29 cellular contexts compared by ENCODE assay signal in genomic region chr11:11563193-11563592, GRCh38. TPM values are rescaled to one million over a fixed set of nuclear protein-coding genes. Genes with fewer than 3 reads are reported as not detected.
"Had no signal": no experiment of that assay in that cellular context is flagged by ENCODE, and none has a peak within 500 bp of the region (broad histone marks: within the 10 kb centered on the region; RNA-seq: fewer than 3 reads in every experiment).

No MANE protein-coding gene starts in this region.

- H3K27me3 ChIP-seq: esophagus squamous epithelium, ovary, sigmoid colon, transverse colon had no signal

- H3K36me3 Mint-ChIP-seq: stimulated activated memory B cell treated with anti-CD40 and anti-IgM and Interleukin-4, amounts not matched to agents 10 μg/mL and 1 μg/mL and 100 μg/mL, for 72 hours; WTC11 had no signal

- H3K4me1 Mint-ChIP-seq: activated CD4-positive, alpha-beta T cell treated with anti-CD3 and anti-CD28 coated beads, Interleukin-2, amount 10 ng/mL, durations not matched to agents 7 days and 5 days; central memory CD8-positive, alpha-beta T cell; nephron progenitor cell; stimulated activated memory B cell treated with anti-CD40 and anti-IgM and Interleukin-4, amounts not matched to agents 10 μg/mL and 1 μg/mL and 100 μg/mL, for 72 hours; WTC11 had no signal

- ATAC-seq: activated CD8-positive, alpha-beta T cell treated with anti-CD3 and anti-CD28 coated beads for 36 hours; activated T-cell treated with anti-CD3 and anti-CD28 coated beads, Interleukin-2, amount 50 U/mL, for 4 hours; activated T-helper 17 cell treated with anti-CD3 and anti-CD28 coated beads, Interleukin-2, amount 50 U/mL, for 72 hours; stimulated activated memory B cell treated with anti-CD40 and anti-IgM and Interleukin-4, amounts not matched to agents 10 μg/mL and 1 μg/mL and 100 μg/mL, for 72 hours; stimulated activated naive CD8-positive, alpha-beta T cell treated with anti-CD3 and anti-CD28 coated beads, Interleukin-15, amount 100 ng/mL, for 72 hours; T-helper 17 cell; WTC11 had no signal

- H3K4me3 Mint-ChIP-seq: activated CD4-positive, alpha-beta T cell treated with anti-CD3 and anti-CD28 coated beads, Interleukin-2, amount 10 ng/mL, durations not matched to agents 7 days and 5 days; activated CD8-positive, alpha-beta T cell treated with anti-CD3 and anti-CD28 coated beads for 36 hours; activated T-cell treated with anti-CD3 and anti-CD28 coated beads, Interleukin-2, amount 50 U/mL, for 4 hours; activated T-helper 17 cell treated with anti-CD3 and anti-CD28 coated beads, Interleukin-2, amount 50 U/mL, for 72 hours; central memory CD8-positive, alpha-beta T cell; nephron progenitor cell; stimulated activated memory B cell treated with anti-CD40 and anti-IgM and Interleukin-4, amounts not matched to agents 10 μg/mL and 1 μg/mL and 100 μg/mL, for 72 hours; stimulated activated naive CD8-positive, alpha-beta T cell treated with anti-CD3 and anti-CD28 coated beads, Interleukin-15, amount 100 ng/mL, for 72 hours; T-helper 17 cell; WTC11 had no signal

- H3K27me3 Mint-ChIP-seq: activated CD4-positive, alpha-beta T cell treated with anti-CD3 and anti-CD28 coated beads, Interleukin-2, amount 10 ng/mL, durations not matched to agents 7 days and 5 days; activated CD8-positive, alpha-beta T cell treated with anti-CD3 and anti-CD28 coated beads for 36 hours; central memory CD8-positive, alpha-beta T cell; stimulated activated naive CD8-positive, alpha-beta T cell treated with anti-CD3 and anti-CD28 coated beads, Interleukin-15, amount 100 ng/mL, for 72 hours had no signal

- H3K9me3 ChIP-seq: esophagus squamous epithelium, left ventricle myocardium inferior, ovary, sigmoid colon, transverse colon had no signal

- DNase-seq: activated CD4-positive, alpha-beta T cell treated with anti-CD3 and anti-CD28 coated beads for 1 hour; activated CD4-positive, alpha-beta T cell treated with anti-CD3 and anti-CD28 coated beads, Interleukin-2, amount 10 ng/mL, durations not matched to agents 7 days and 5 days; activated CD8-positive, alpha-beta T cell treated with anti-CD3 and anti-CD28 coated beads for 36 hours; activated gamma-delta T cell treated with Interleukin-2 at 50 U/mL for 16 hours; activated naive CD4-positive, alpha-beta T cell treated with anti-CD3 and anti-CD28 coated beads, Interleukin-2, amount 50 U/mL, for 16 hours; activated T-cell treated with anti-CD3 and anti-CD28 coated beads, Interleukin-2, amount 50 U/mL, for 4 hours; dermis blood vessel endothelial cell; effector CD8-positive, alpha-beta T cell; esophagus squamous epithelium; foreskin melanocyte; kidney glomerular epithelial cell; left ventricle myocardium inferior; nephron progenitor cell; ovary; sigmoid colon; small intestine; stimulated activated CD4-positive, alpha-beta T cell treated with anti-CD3 and anti-CD28 coated beads, Interleukin-4, amount 100 ng/mL, for 24 hours; stimulated activated CD8-positive, alpha-beta memory T cell treated with anti-CD3 and anti-CD28 coated beads, Interleukin-4, amount 100 ng/mL, for 48 hours; stimulated activated naive CD8-positive, alpha-beta T cell treated with anti-CD3 and anti-CD28 coated beads, Interleukin-15, amount 100 ng/mL, for 72 hours; substantia nigra; T-helper 17 cell; T1000; transverse colon had no signal

- H3K27ac Mint-ChIP-seq: activated CD4-positive, alpha-beta T cell treated with anti-CD3 and anti-CD28 coated beads, Interleukin-2, amount 10 ng/mL, durations not matched to agents 7 days and 5 days; activated CD8-positive, alpha-beta T cell treated with anti-CD3 and anti-CD28 coated beads for 36 hours; activated T-helper 17 cell treated with anti-CD3 and anti-CD28 coated beads, Interleukin-2, amount 50 U/mL, for 72 hours; nephron progenitor cell; progenitor cell of endocrine pancreas; stimulated activated memory B cell treated with anti-CD40 and anti-IgM and Interleukin-4, amounts not matched to agents 10 μg/mL and 1 μg/mL and 100 μg/mL, for 72 hours; stimulated activated naive CD8-positive, alpha-beta T cell treated with anti-CD3 and anti-CD28 coated beads, Interleukin-15, amount 100 ng/mL, for 72 hours; T-helper 17 cell; WTC11 had no signal

- H3K4me3 ChIP-seq: esophagus squamous epithelium, left ventricle myocardium inferior, ovary, sigmoid colon, transverse colon had no signal

- H3K36me3 ChIP-seq: esophagus squamous epithelium, left ventricle myocardium inferior, ovary, sigmoid colon, transverse colon had no signal

- H3K9me3 Mint-ChIP-seq: activated CD4-positive, alpha-beta T cell treated with anti-CD3 and anti-CD28 coated beads, Interleukin-2, amount 10 ng/mL, durations not matched to agents 7 days and 5 days; activated CD8-positive, alpha-beta T cell treated with anti-CD3 and anti-CD28 coated beads for 36 hours; activated T-cell treated with anti-CD3 and anti-CD28 coated beads, Interleukin-2, amount 50 U/mL, for 4 hours; activated T-helper 17 cell treated with anti-CD3 and anti-CD28 coated beads, Interleukin-2, amount 50 U/mL, for 72 hours; central memory CD8-positive, alpha-beta T cell; nephron progenitor cell; WTC11 had no signal

- H3K27ac ChIP-seq: epithelial cell of prostate, esophagus squamous epithelium, left ventricle myocardium inferior, ovary, transverse colon had no signal

RNA-seq across cellular contexts. Expression of gene GALNT18, which starts 58.6 kb away (rescaled TPM):
- total RNA-seq: T-helper 17 cell had no signal
